Comparison of ENCODE assay signal across 1 cellular context in the genomic region with DNA sequence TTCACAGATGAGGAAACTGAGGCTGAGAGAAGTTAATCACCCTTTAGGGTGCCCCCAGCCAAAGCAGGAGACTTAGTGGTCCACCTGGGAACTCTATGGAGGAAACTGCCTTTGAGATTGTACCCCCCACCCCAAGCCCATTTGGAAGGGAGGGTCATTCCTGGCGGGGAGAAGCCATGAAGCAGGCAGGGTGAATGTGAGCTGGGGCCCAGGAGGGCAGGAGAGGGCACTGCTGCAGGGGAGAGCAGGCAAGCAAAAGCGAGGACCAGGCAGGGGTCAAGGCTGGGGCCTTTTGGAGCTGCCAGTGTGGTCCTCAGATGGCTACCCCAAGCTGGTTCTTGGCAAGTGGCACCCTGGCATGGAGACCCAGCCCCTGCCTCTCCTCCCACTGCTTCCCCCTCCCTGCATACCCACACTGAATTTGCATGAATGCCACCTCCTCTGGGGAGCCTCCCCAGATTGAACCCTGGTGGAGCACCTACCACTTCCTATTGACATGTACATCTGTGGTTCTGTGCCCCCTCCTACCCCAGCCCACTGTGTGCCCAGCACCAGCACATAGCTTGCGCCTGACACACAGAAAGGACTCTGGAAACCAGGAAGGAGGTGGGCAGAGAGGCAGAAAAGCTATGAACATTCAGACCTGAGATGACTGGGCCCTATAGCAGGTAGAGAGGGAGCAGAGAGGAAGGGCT.
TF ChIP-seq lines count a peak whose summit lies in the region.

No MANE protein-coding gene starts in this region.

TF ChIP-seq in K562, 482 proteins besides CTCF, POLR2A, EP300 and RAD21 (continued from another document):
- TF ChIP-seq GTF3C2 (IDR thresholded peaks at IDR 0.05; ENCODE audit: borderline replicate concordance, extremely low read depth, insufficient read length) (peak; percentile 79), ETS1 (conservative IDR thresholded peaks at IDR 0.05; ENCODE audit: control insufficient read depth, low read depth, low read length) (no peak), ARID2 (IDR thresholded peaks at IDR 0.05) (no peak)
- TF ChIP-seq, protein P1, sequence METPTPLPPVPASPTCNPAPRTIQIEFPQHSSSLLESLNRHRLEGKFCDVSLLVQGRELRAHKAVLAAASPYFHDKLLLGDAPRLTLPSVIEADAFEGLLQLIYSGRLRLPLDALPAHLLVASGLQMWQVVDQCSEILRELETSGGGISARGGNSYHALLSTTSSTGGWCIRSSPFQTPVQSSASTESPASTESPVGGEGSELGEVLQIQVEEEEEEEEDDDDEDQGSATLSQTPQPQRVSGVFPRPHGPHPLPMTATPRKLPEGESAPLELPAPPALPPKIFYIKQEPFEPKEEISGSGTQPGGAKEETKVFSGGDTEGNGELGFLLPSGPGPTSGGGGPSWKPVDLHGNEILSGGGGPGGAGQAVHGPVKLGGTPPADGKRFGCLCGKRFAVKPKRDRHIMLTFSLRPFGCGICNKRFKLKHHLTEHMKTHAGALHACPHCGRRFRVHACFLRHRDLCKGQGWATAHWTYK (CRISPR knock-in tag; IDR thresholded peaks at IDR 0.05), result no peak
